ENCODE assay signal across 17 cellular contexts in the genomic region with DNA sequence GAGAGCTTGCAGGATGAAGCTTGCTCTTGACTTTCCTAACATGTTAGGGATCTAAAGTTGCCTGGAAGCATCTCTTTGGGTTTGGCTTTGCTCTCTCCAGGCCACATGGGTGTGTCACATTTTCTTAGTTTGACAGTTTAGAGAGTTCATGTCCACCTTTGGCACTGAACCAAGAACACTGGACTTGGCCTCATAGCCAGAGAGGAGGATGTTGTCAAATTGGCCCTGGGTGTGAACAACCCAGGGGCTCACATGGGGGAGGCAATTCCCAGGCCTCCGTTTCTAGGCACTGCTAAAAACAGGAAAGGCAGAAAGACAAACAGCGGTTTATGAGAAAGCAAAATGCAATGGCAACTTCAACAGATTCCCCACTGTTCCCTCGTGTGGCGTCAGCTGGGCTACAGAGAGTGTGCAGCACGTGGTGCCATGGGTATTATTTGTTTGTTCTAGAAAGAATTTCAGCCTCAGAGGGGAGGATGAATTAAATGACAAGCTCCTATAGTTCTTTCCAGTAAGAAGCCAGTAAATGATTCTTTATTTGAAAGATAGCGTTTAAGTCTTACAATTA.
DNase-seq lines count a peak whose midpoint lies in the region; ATAC-seq and TF ChIP-seq lines count a peak whose summit lies in the region.
"Had no signal": no experiment of that assay in that cellular context is flagged by ENCODE, and none has a peak within 500 bp of the region (broad histone marks: within the 10 kb centered on the region; RNA-seq: fewer than 3 reads in every experiment).

No MANE protein-coding gene starts in this region.

- H3K27me3 Mint-ChIP-seq in natural killer cell treated with Interleukin-12 subunit alpha and Interleukin-12 subunit beta and Interleukin-15 and Interleukin-18, amount 100 ng/mL, for 72 hours: peaks cover 0 to 9% of the 10 kb centered on the region in 2 donors
- peaks cover 0 to 4% of the 10 kb centered on the region in 2 donors for H3K27me3 Mint-ChIP-seq in natural killer cell (ENCODE audit: low read depth in 2 of 2)
- no peaks in the 10 kb centered on the region for H3K27me3 Mint-ChIP-seq in CD8-positive, alpha-beta T cell (ENCODE audit: low read depth)
- H3K27me3 Mint-ChIP-seq: T-cell had no signal

- CTCF ChIA-PET in CD8-positive, alpha-beta T cell (lab: Charles Lee): interaction anchor here (0.8 to 5.9 kb wide), 13 partner anchors 8 to 1452 kb away, joined by 3 to 47 read pairs (median 4); no protein-coding TSS in a partner anchor

- in situ Hi-C loops in astrocyte of the spinal cord (cut with HindIII; ENCODE audit: low sequenced_read_pairs): no loop called here

- H3K9me3 Mint-ChIP-seq in natural killer cell treated with Interleukin-12 subunit alpha and Interleukin-12 subunit beta and Interleukin-15 and Interleukin-18, amount 100 ng/mL, for 72 hours: no peaks in the 10 kb centered on the region
- H3K9me3 Mint-ChIP-seq in natural killer cell: no peaks in the 10 kb centered on the region
- no peaks in the 10 kb centered on the region for H3K9me3 Mint-ChIP-seq in CD8-positive, alpha-beta T cell
- H3K9me3 Mint-ChIP-seq: T-cell had no signal

- H3K4ac ChIP-seq in mesenchymal stem cell (ENCODE audit: low read depth in 1 of 2, low read length in 2 of 2): no peak overlapping the region

- no peak for ATAC-seq in natural killer cell treated with Interleukin-12 subunit alpha and Interleukin-12 subunit beta and Interleukin-15 and Interleukin-18, amount 100 ng/mL, for 72 hours
- ATAC-seq in natural killer cell (no peak), GM19452 (IDR thresholded peaks at IDR 0.05; ENCODE audit: unreplicated experiment) (no peak)
- no peak for ATAC-seq in CD8-positive, alpha-beta T cell
- ATAC-seq: left lung, T-cell had no signal

- peak overlapping the region; percentile 43 for H2AK5ac ChIP-seq in mesenchymal stem cell (ENCODE audit: low read length, severe bottlenecking)

- H3K27me3 ChIP-seq in mesenchymal stem cell (ENCODE audit: control insufficient read depth in 1 of 2, insufficient read depth in 1 of 2, low read length in 2 of 2): no peaks in the 10 kb centered on the region
- H3K27me3 ChIP-seq in CD8-positive, alpha-beta T cell (ENCODE audit: insufficient read depth, low read length): no peaks in the 10 kb centered on the region
- H3K27me3 ChIP-seq: left lung, ovary, uterus had no signal

- no peaks in the 10 kb centered on the region for H3K79me1 ChIP-seq in mesenchymal stem cell (replicated peaks; ENCODE audit: low read length, poor library complexity, severe bottlenecking)

- intact Hi-C loops in natural killer cell (cut with micrococcal nuclease): loop anchor here (1.0 to 2.0 kb wide), 3 partner anchors 1266 to 1447 kb away; no protein-coding TSS in a partner anchor
- intact Hi-C loops in CD8-positive, alpha-beta T cell (cut with DNase I, micrococcal nuclease): loop anchor here (1.0 to 10.0 kb wide), 5 partner anchors 204 to 1446 kb away; a partner anchor contains a TSS

- H3K36me3 Mint-ChIP-seq in natural killer cell treated with Interleukin-12 subunit alpha and Interleukin-12 subunit beta and Interleukin-15 and Interleukin-18, amount 100 ng/mL, for 72 hours: no peaks in the 10 kb centered on the region
- H3K36me3 Mint-ChIP-seq in natural killer cell: no peaks in the 10 kb centered on the region
- no peaks in the 10 kb centered on the region for H3K36me3 Mint-ChIP-seq in CD8-positive, alpha-beta T cell

- peak overlapping the region; percentile 26 for H2BK15ac ChIP-seq in mesenchymal stem cell (ENCODE audit: low read depth, poor library complexity, severe bottlenecking)

- H4K91ac ChIP-seq in mesenchymal stem cell (ENCODE audit: low read length): no peak overlapping the region

- H3K36me3 ChIP-seq in mesenchymal stem cell (ENCODE audit: control insufficient read depth in 1 of 2, insufficient read depth in 2 of 2, low read depth in 1 of 2, low read length in 2 of 2): no peaks in the 10 kb centered on the region
- H3K36me3 ChIP-seq in CD8-positive, alpha-beta T cell (ENCODE audit: insufficient read depth, low read length): no peaks in the 10 kb centered on the region
- H3K36me3 ChIP-seq: left lung, ovary, uterus had no signal

- H3K9ac ChIP-seq in mesenchymal stem cell (ENCODE audit: low read length): no peak overlapping the region
- H3K9ac ChIP-seq: GM23248 had no signal

- peak overlapping the region; percentile 74 for H3K4me3 Mint-ChIP-seq in natural killer cell treated with Interleukin-12 subunit alpha and Interleukin-12 subunit beta and Interleukin-15 and Interleukin-18, amount 100 ng/mL, for 72 hours
- no peak overlapping the region for H3K4me3 Mint-ChIP-seq in natural killer cell
- H3K4me3 Mint-ChIP-seq in CD8-positive, alpha-beta T cell: no peak overlapping the region
- H3K4me3 Mint-ChIP-seq: T-cell had no signal

- H3K4me1 ChIP-seq in mesenchymal stem cell (ENCODE audit: control insufficient read depth, insufficient read depth, low read depth, low read length): peaks cover 1% of the 10 kb centered on the region
- H3K4me1 ChIP-seq in CD8-positive, alpha-beta T cell (ENCODE audit: insufficient read depth, low read length): no peaks in the 10 kb centered on the region
- H3K4me1 ChIP-seq: left lung, uterus had no signal

- H3K27ac ChIP-seq in mesenchymal stem cell (ENCODE audit: low read length, poor library complexity, severe bottlenecking): no peak overlapping the region
- no peak overlapping the region for H3K27ac ChIP-seq in CD8-positive, alpha-beta T cell (ENCODE audit: low read depth, low read length)
- H3K27ac ChIP-seq: GM23248, left lung, ovary, uterus, VCaP had no signal

- H3K23ac ChIP-seq in mesenchymal stem cell (ENCODE audit: low read length in 2 of 2): no peak overlapping the region

- POLR2A ChIA-PET in CD8-positive, alpha-beta T cell (lab: Charles Lee): no interaction called here

- H3K4me1 Mint-ChIP-seq in natural killer cell treated with Interleukin-12 subunit alpha and Interleukin-12 subunit beta and Interleukin-15 and Interleukin-18, amount 100 ng/mL, for 72 hours (ENCODE audit: low read depth in 2 of 2): peaks cover 16 to 41% of the 10 kb centered on the region in 2 donors
- peaks cover 6 to 8% of the 10 kb centered on the region in 2 donors for H3K4me1 Mint-ChIP-seq in natural killer cell
- peaks cover 4% of the 10 kb centered on the region for H3K4me1 Mint-ChIP-seq in CD8-positive, alpha-beta T cell (ENCODE audit: low read depth)

- H2BK5ac ChIP-seq in mesenchymal stem cell (ENCODE audit: low read depth, low read length, poor library complexity, severe bottlenecking): no peak overlapping the region

- no peak overlapping the region for H3K18ac ChIP-seq in mesenchymal stem cell (ENCODE audit: low read depth in 1 of 2, low read length in 2 of 2)

- no peak overlapping the region for H4K8ac ChIP-seq in mesenchymal stem cell (ENCODE audit: low read length)

- no peak overlapping the region for H3K4me2 ChIP-seq in mesenchymal stem cell (ENCODE audit: low read length, poor library complexity, severe bottlenecking)

- TF ChIP-seq CTCF in natural killer cell (IDR thresholded peaks at IDR 0.05): no peak
- no peak for TF ChIP-seq CTCF in astrocyte of the spinal cord (IDR thresholded peaks at IDR 0.05; ENCODE audit: low read depth, low read length)
- TF ChIP-seq CTCF in CD8-positive, alpha-beta T cell (IDR thresholded peaks at IDR 0.05): no peak

- no peak overlapping the region for H3K4me3 ChIP-seq in astrocyte of the spinal cord (ENCODE audit: low read depth, low read length)
- no peak overlapping the region for H3K4me3 ChIP-seq in mesenchymal stem cell (ENCODE audit: insufficient read depth in 1 of 2, low read depth in 1 of 2, low read length in 2 of 2)
- H3K4me3 ChIP-seq in CD8-positive, alpha-beta T cell (ENCODE audit: low read depth, low read length): no peak overlapping the region
- H3K4me3 ChIP-seq: left lung, ovary, uterus had no signal

- DNase-seq in natural killer cell treated with Interleukin-12 subunit alpha and Interleukin-12 subunit beta and Interleukin-15 and Interleukin-18, amount 100 ng/mL, for 72 hours (ENCODE audit: low spot score): no peak
- DNase-seq in natural killer cell: no peak
- DNase-seq in astrocyte of the spinal cord (ENCODE audit: low read depth, low spot score): peak; percentile 27
- DNase-seq in mesenchymal stem cell: no peak
- DNase-seq in CD8-positive, alpha-beta T cell: no peak
- no peak for DNase-seq in ecto neural progenitor cell (ENCODE audit: low spot score)
- DNase-seq: activated CD8-positive, alpha-beta memory T cell treated with anti-CD3 and anti-CD28 coated beads for 24 hours; activated gamma-delta T cell treated with Interleukin-2 at 50 U/mL for 16 hours; anterior cingulate cortex; foreskin melanocyte; GM23248; left lung; ovary; T-cell had no signal

- H3K14ac ChIP-seq in mesenchymal stem cell (ENCODE audit: low read length in 2 of 2): no peak overlapping the region

- H2BK120ac ChIP-seq in mesenchymal stem cell (ENCODE audit: low read depth, low read length): no peak overlapping the region

- no peaks in the 10 kb centered on the region for H3K9me3 ChIP-seq in mesenchymal stem cell (ENCODE audit: control insufficient read depth, low read length)
- H3K9me3 ChIP-seq in CD8-positive, alpha-beta T cell (ENCODE audit: low read length): no peaks in the 10 kb centered on the region
- H3K9me3 ChIP-seq: left lung, ovary, uterus had no signal

- H2BK12ac ChIP-seq in mesenchymal stem cell (ENCODE audit: low read length in 2 of 2): no peak overlapping the region

- WGBS in mesenchymal stem cell: 89% methylated on average over 6 of the region's 6 CpGs

- peak overlapping the region; percentile 80 to 88 for H3K27ac Mint-ChIP-seq in natural killer cell treated with Interleukin-12 subunit alpha and Interleukin-12 subunit beta and Interleukin-15 and Interleukin-18, amount 100 ng/mL, for 72 hours
- H3K27ac Mint-ChIP-seq in natural killer cell: no peak overlapping the region
- H3K27ac Mint-ChIP-seq in CD8-positive, alpha-beta T cell: no peak overlapping the region
- H3K27ac Mint-ChIP-seq: T-cell had no signal

- H2AFZ ChIP-seq in mesenchymal stem cell (ENCODE audit: low read depth, low read length): no peak overlapping the region

Comparison
In these comparisons a context has a peak if more than half of its experiments do, and no peak if none do; other contexts are left out.
1. H3K27ac Mint-ChIP-seq: peak in natural killer cell treated with Interleukin-12 subunit alpha and Interleukin-12 subunit beta and Interleukin-15 and Interleukin-18, amount 100 ng/mL, for 72 hours (2 of 2); none in natural killer cell (0 of 2) and CD8-positive, alpha-beta T cell (single experiment).